1 cellular context compared by ENCODE assay signal in the genomic region with DNA sequence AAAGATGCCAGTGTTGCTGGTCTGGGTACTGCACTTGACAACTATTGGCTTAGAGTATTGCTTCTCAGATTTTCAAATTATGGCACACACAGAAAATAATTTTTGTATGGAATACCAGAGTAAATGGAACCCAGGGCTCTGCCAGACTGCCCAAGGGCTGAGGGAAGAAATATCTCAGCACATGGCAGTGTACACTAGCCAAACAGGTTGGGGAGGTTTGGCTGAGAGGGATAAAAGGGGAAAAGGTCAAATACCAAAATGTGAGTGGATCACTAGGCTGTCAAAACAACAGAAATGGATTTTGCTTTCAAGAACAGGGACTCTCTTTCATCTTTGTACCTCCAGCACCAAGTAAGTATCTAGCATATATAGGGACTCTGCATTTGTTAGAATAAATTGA.
TF ChIP-seq lines count a peak whose summit lies in the region.

No MANE protein-coding gene starts in this region.

TF ChIP-seq in HCT116, 20 proteins besides CTCF, POLR2A, EP300 and RAD21 (continued from another document):
- 0 out of 2 replicates have a peak, but pooled peaks have one; percentile 60 for TF ChIP-seq CBX3 (IDR thresholded peaks at IDR 0.05; ENCODE audit: low read depth)
